21 cellular contexts compared by ENCODE assay signal in the genomic region with DNA sequence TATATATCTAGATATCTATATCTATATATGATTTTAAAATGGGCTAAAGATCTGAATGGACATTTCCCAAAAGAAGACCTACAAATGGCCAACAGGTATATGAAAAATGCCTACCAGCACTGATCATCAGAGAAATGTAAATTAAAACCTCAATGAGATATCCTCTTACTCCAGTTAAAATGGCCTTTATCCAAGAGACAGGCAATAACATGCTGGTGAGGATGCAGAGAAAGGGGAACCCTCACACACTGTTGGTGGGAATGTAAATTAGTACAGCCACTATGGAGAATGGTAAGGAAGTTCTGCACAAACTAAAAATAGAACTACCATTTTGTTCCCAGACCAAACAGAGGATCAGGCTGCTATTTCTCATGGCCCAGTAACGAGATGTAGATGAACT.
"Had no signal": no experiment of that assay in that cellular context is flagged by ENCODE, and none has a peak within 500 bp of the region (broad histone marks: within the 10 kb centered on the region; RNA-seq: fewer than 3 reads in every experiment).

No MANE protein-coding gene starts in this region.

- H3K4me1 Mint-ChIP-seq: naive thymus-derived CD8-positive, alpha-beta T cell had no signal

- DNase-seq: cortex of kidney; dorsolateral prefrontal cortex; effector memory CD4-positive, alpha-beta T cell; gastrocnemius medialis; heart right ventricle; islet precursor cell; left cardiac atrium; mucosa of descending colon; naive thymus-derived CD8-positive, alpha-beta T cell; posterior cingulate gyrus; sigmoid colon; stimulated activated CD4-positive, alpha-beta T cell treated with anti-CD3 and anti-CD28 coated beads, Interleukin-12 subunit alpha, Interleukin-12 subunit beta, amount 100 ng/mL, for 4 hours; stimulated activated naive CD4-positive, alpha-beta T cell; stomach; substantia nigra; transverse colon had no signal

- ATAC-seq: gastrocnemius medialis; heart right ventricle; left cardiac atrium; mucosa of descending colon; naive thymus-derived CD8-positive, alpha-beta T cell had no signal

- H3K9me3 Mint-ChIP-seq: naive thymus-derived CD8-positive, alpha-beta T cell; neural crest cell had no signal

- H3K27ac ChIP-seq: esophagus muscularis mucosa, gastrocnemius medialis, heart right ventricle, right atrium auricular region, sigmoid colon, skin epidermis, stomach, thoracic aorta had no signal

- H3K27ac Mint-ChIP-seq: naive thymus-derived CD8-positive, alpha-beta T cell had no signal

- H3K4me3 Mint-ChIP-seq: naive thymus-derived CD8-positive, alpha-beta T cell; neural crest cell had no signal

- H3K36me3 Mint-ChIP-seq: naive thymus-derived CD8-positive, alpha-beta T cell had no signal
